Comparison of ENCODE assay signal across 28 cellular contexts in genomic region chr1:160570847-160571246, GRCh38. TPM values are rescaled to one million over a fixed set of nuclear protein-coding genes. Genes with fewer than 3 reads are reported as not detected.
DNase-seq lines count a peak whose midpoint lies in the region; ATAC-seq and TF ChIP-seq lines count a peak whose summit lies in the region.
"Had no signal": no experiment of that assay in that cellular context is flagged by ENCODE, and none has a peak within 500 bp of the region (broad histone marks: within the 10 kb centered on the region; RNA-seq: fewer than 3 reads in every experiment).

No MANE protein-coding gene starts in this region.

- intact Hi-C loops in activated CD4-positive, alpha-beta T cell treated with anti-CD3 and anti-CD28 coated beads for 36 hours (cut with DNase I, micrococcal nuclease), result no loop called here
- intact Hi-C loops in CD14-positive monocyte (cut with micrococcal nuclease), result no loop called here

- no peaks in the 10 kb centered on the region for H3K27me3 Mint-ChIP-seq in activated CD4-positive, alpha-beta T cell treated with anti-CD3 and anti-CD28 coated beads for 36 hours
- H3K27me3 Mint-ChIP-seq in CD14-positive monocyte (ENCODE audit: low read depth in 3 of 3) (no peaks in the 10 kb centered on the region), T-cell (no peaks in the 10 kb centered on the region)
- no peaks in the 10 kb centered on the region for H3K27me3 Mint-ChIP-seq in central memory CD8-positive, alpha-beta T cell

- CTCF ChIA-PET in activated CD4-positive, alpha-beta T cell treated with anti-CD3 and anti-CD28 coated beads for 36 hours (lab: Charles Lee), result interaction anchor here (1.9 kb wide), 1 partner anchor 26 kb away, joined by 8 read pairs; no protein-coding TSS in a partner anchor
- CTCF ChIA-PET in T-cell (lab: Charles Lee), result no interaction called here

- DNase-seq in activated CD4-positive, alpha-beta T cell treated with anti-CD3 and anti-CD28 coated beads for 36 hours, result no peak
- no peak for DNase-seq in activated CD4-positive, alpha-beta T cell treated with anti-CD3 and anti-CD28 coated beads for 48 hours
- peak; percentile 51 for DNase-seq in CD14-positive monocyte (ENCODE audit: low spot score)
- DNase-seq in T-cell, result no peak
- DNase-seq in central memory CD8-positive, alpha-beta T cell (ENCODE audit: low spot score in 2 of 2), result no peak
- DNase-seq in DMS53 (lab: John Stamatoyannopoulos, UW), result no peak
- DNase-seq in AML-193 (lab: John Stamatoyannopoulos, UW), result no peak
- DNase-seq: activated effector memory CD4-positive, alpha-beta T cell treated with anti-CD3 and anti-CD28 coated beads, Interleukin-2, amount 50 U/mL, for 16 hours; DMS 273 treated with DMSO at 0.1 percent for 48 hours; foreskin melanocyte; GF-D8; hypothalamus; islet precursor cell; KBM-7; NCI-H1092; NCI-H1930; NCI-H226; NCI-H82; right cardiac atrium; Right ventricle myocardium superior; stimulated activated CD8-positive, alpha-beta memory T cell treated with anti-CD3 and anti-CD28 coated beads, Interleukin-4, amount 100 ng/mL, for 48 hours; SW 1271 had no signal

- H3K27ac Mint-ChIP-seq in activated CD4-positive, alpha-beta T cell treated with anti-CD3 and anti-CD28 coated beads for 36 hours, result peak overlapping the region; percentile 68
- H3K27ac Mint-ChIP-seq in CD14-positive monocyte (peak overlapping the region; percentile 21 to 92 (median 64)), T-cell (peak overlapping the region; percentile 98)
- peak overlapping the region; percentile 86 for H3K27ac Mint-ChIP-seq in central memory CD8-positive, alpha-beta T cell (ENCODE audit: low read depth)
- H3K27ac Mint-ChIP-seq: GM23338 had no signal

- H3K36me3 Mint-ChIP-seq in activated CD4-positive, alpha-beta T cell treated with anti-CD3 and anti-CD28 coated beads for 36 hours (ENCODE audit: low read depth), result peaks cover 22% of the 10 kb centered on the region
- H3K36me3 Mint-ChIP-seq in CD14-positive monocyte, result peaks cover 24 to 36% of the 10 kb centered on the region in 2 donors
- peaks cover 46% of the 10 kb centered on the region for H3K36me3 Mint-ChIP-seq in T-cell
- H3K36me3 Mint-ChIP-seq in central memory CD8-positive, alpha-beta T cell (ENCODE audit: insufficient read depth), result peaks cover 19% of the 10 kb centered on the region

- ATAC-seq in activated CD4-positive, alpha-beta T cell treated with anti-CD3 and anti-CD28 coated beads for 36 hours, result no peak
- ATAC-seq in T-cell (replicated peaks in 1 of 4) (no peak), HG03442 (IDR thresholded peaks at IDR 0.05; ENCODE audit: unreplicated experiment) (no peak)
- ATAC-seq in central memory CD8-positive, alpha-beta T cell (replicated peaks; ENCODE audit: extremely low read depth, poor library complexity, severe bottlenecking), result no peak
- ATAC-seq: GM23338 had no signal

- H3K4me3 Mint-ChIP-seq in activated CD4-positive, alpha-beta T cell treated with anti-CD3 and anti-CD28 coated beads for 36 hours, result no peak overlapping the region
- peak overlapping the region in 1 of 2 donors; percentile 20 for H3K4me3 Mint-ChIP-seq in CD14-positive monocyte
- peak overlapping the region in 1 of 3 donors; percentile 77 for H3K4me3 Mint-ChIP-seq in T-cell
- H3K4me3 Mint-ChIP-seq in central memory CD8-positive, alpha-beta T cell, result peak overlapping the region; percentile 46
- H3K4me3 Mint-ChIP-seq: GM23338 had no signal

- peaks cover 2% of the 10 kb centered on the region for H3K9me3 Mint-ChIP-seq in activated CD4-positive, alpha-beta T cell treated with anti-CD3 and anti-CD28 coated beads for 36 hours (ENCODE audit: low read depth)
- H3K9me3 Mint-ChIP-seq in CD14-positive monocyte (peaks cover 0 to 6% (median 2%) of the 10 kb centered on the region in 7 donors), T-cell (peaks cover 0 to 12% (median 0%) of the 10 kb centered on the region in 3 donors)
- no peaks in the 10 kb centered on the region for H3K9me3 Mint-ChIP-seq in central memory CD8-positive, alpha-beta T cell
- H3K9me3 Mint-ChIP-seq: GM23338 had no signal

- no peak for TF ChIP-seq CTCF in CD14-positive monocyte (IDR thresholded peaks at IDR 0.05)

- peaks cover 97% of the 10 kb centered on the region for H3K4me1 Mint-ChIP-seq in activated CD4-positive, alpha-beta T cell treated with anti-CD3 and anti-CD28 coated beads for 36 hours
- H3K4me1 Mint-ChIP-seq in CD14-positive monocyte, result peaks cover 89% of the 10 kb centered on the region
- H3K4me1 Mint-ChIP-seq in T-cell, result peaks cover 97 to 100% (median 99%) of the 10 kb centered on the region in 3 donors
- peaks cover 88% of the 10 kb centered on the region for H3K4me1 Mint-ChIP-seq in central memory CD8-positive, alpha-beta T cell
- H3K4me1 Mint-ChIP-seq: GM23338 had no signal

- POLR2A ChIA-PET in activated CD4-positive, alpha-beta T cell treated with anti-CD3 and anti-CD28 coated beads for 36 hours (lab: Charles Lee), result no interaction called here
- POLR2A ChIA-PET in T-cell (lab: Charles Lee), result no interaction called here

RNA-seq across cellular contexts. Expression of gene CD84, which starts 8.4 kb away (rescaled TPM):
- 10 to 100 TPM; 14.8 to 17.8 TPM for total RNA-seq in activated CD4-positive, alpha-beta T cell treated with anti-CD3 and anti-CD28 coated beads for 36 hours
- polyA plus RNA-seq in CD14-positive monocyte, result 10 to 100 TPM; 14.5 to 33.5 TPM
- 10 to 100 TPM; 47.5 to 97.4 (median 51.8) TPM for total RNA-seq in T-cell
- total RNA-seq: astrocyte, GM23338, lung microvascular endothelial cell had no signal
- polyA plus RNA-seq: BJ, GM23338 had no signal

RNA-seq across cellular contexts. Expression of gene SLAMF6, which starts 47.8 kb away (rescaled TPM):
- total RNA-seq in activated CD4-positive, alpha-beta T cell treated with anti-CD3 and anti-CD28 coated beads for 36 hours, result 10 to 100 TPM; 45.9 to 55.0 TPM
- under 1 TPM; 0.50 to 0.72 TPM for polyA plus RNA-seq in CD14-positive monocyte
- total RNA-seq in T-cell, result 10 to 100 TPM; 39.9 to 53.0 (median 47.3) TPM
- total RNA-seq: astrocyte, GM23338, lung microvascular endothelial cell, osteoblast had no signal
- polyA plus RNA-seq: BJ, GM23338 had no signal
